ENCODE assay signal across 10 cellular contexts in genomic region chr16:25013049-25013448, GRCh38. TPM values are rescaled to one million over a fixed set of nuclear protein-coding genes. Genes with fewer than 3 reads are reported as not detected.
A peak's percentile ranks its signal among the peaks of the same experiment; 100 is the strongest.
DNase-seq lines count a peak whose midpoint lies in the region; ATAC-seq and TF ChIP-seq lines count a peak whose summit lies in the region.
"Had no signal": no experiment of that assay in that cellular context is flagged by ENCODE, and none has a peak within 500 bp of the region (broad histone marks: within the 10 kb centered on the region; RNA-seq: fewer than 3 reads in every experiment).

No MANE protein-coding gene starts in this region.

- H3K27me3 Mint-ChIP-seq in activated T-helper 17 cell treated with anti-CD3 and anti-CD28 coated beads, Interleukin-2, amount 50 U/mL, for 72 hours, result no peaks in the 10 kb centered on the region
- peaks cover 2% of the 10 kb centered on the region for H3K27me3 Mint-ChIP-seq in mesothelial cell of epicardium (ENCODE audit: low read depth)

- H3K36me3 ChIP-seq in heart left ventricle, result peaks cover 0 to 31% (median 0%) of the 10 kb centered on the region in 9 donors
- H3K36me3 ChIP-seq in transverse colon, result no peaks in the 10 kb centered on the region
- H3K36me3 ChIP-seq: neutrophil had no signal

- H3K4me3 Mint-ChIP-seq in activated T-helper 17 cell treated with anti-CD3 and anti-CD28 coated beads, Interleukin-2, amount 50 U/mL, for 72 hours, result peak overlapping the region; percentile 99
- H3K4me3 Mint-ChIP-seq in mesothelial cell of epicardium, result peak overlapping the region; percentile 34

- TF ChIP-seq CTCF in heart left ventricle (IDR thresholded peaks at IDR 0.05) (no peak), mesothelial cell of epicardium (IDR thresholded peaks at IDR 0.05; ENCODE audit: unreplicated experiment) (no peak), transverse colon (IDR thresholded peaks at IDR 0.05) (no peak)

- H3K4me1 Mint-ChIP-seq in activated T-helper 17 cell treated with anti-CD3 and anti-CD28 coated beads, Interleukin-2, amount 50 U/mL, for 72 hours, result peaks cover 68% of the 10 kb centered on the region
- peaks cover 19% of the 10 kb centered on the region for H3K4me1 Mint-ChIP-seq in mesothelial cell of epicardium

- H3K36me3 Mint-ChIP-seq in activated T-helper 17 cell treated with anti-CD3 and anti-CD28 coated beads, Interleukin-2, amount 50 U/mL, for 72 hours (ENCODE audit: low read depth), result peaks cover 60% of the 10 kb centered on the region
- no peaks in the 10 kb centered on the region for H3K36me3 Mint-ChIP-seq in mesothelial cell of epicardium

- TF ChIP-seq EP300 in transverse colon (IDR thresholded peaks at IDR 0.05; ENCODE audit: low read depth), result no peak

- no peaks in the 10 kb centered on the region for H3K9me3 Mint-ChIP-seq in activated T-helper 17 cell treated with anti-CD3 and anti-CD28 coated beads, Interleukin-2, amount 50 U/mL, for 72 hours
- H3K9me3 Mint-ChIP-seq in mesothelial cell of epicardium, result no peaks in the 10 kb centered on the region

- H3K4me3 ChIP-seq in heart left ventricle (peak overlapping the region in 9 of 12 donors; percentile 71 to 97 (median 85)), transverse colon (peak overlapping the region in 2 of 4 donors; percentile 6 to 73)

- TF ChIP-seq POLR2A in heart left ventricle (IDR thresholded peaks at IDR 0.05), result no peak
- TF ChIP-seq POLR2A in transverse colon (IDR thresholded peaks at IDR 0.05), result no peak

- H3K9me3 ChIP-seq in heart left ventricle (no peaks in the 10 kb centered on the region), transverse colon (no peaks in the 10 kb centered on the region)
- H3K9me3 ChIP-seq: neutrophil had no signal

- no peak for DNase-seq in heart left ventricle
- DNase-seq in left cardiac atrium, result no peak
- no peak for DNase-seq in mesothelial cell of epicardium (ENCODE audit: low spot score in 2 of 2, unreplicated experiment in 2 of 2)
- DNase-seq in transverse colon, result no peak
- no peak for DNase-seq in dermis blood vessel endothelial cell
- DNase-seq: activated CD4-positive, alpha-beta T cell treated with anti-CD3 and anti-CD28 coated beads, Interleukin-2, amount 50 U/mL, for 48 hours had no signal

- peaks cover 18 to 77% (median 53%) of the 10 kb centered on the region in 12 donors for H3K4me1 ChIP-seq in heart left ventricle
- peaks cover 33 to 65% (median 48%) of the 10 kb centered on the region in 4 donors for H3K4me1 ChIP-seq in transverse colon

- H3K27me3 ChIP-seq in heart left ventricle, result no peaks in the 10 kb centered on the region
- H3K27me3 ChIP-seq in transverse colon, result no peaks in the 10 kb centered on the region
- H3K27me3 ChIP-seq: neutrophil had no signal

- in situ Hi-C loops in transverse colon (cut with MboI; ENCODE audit: low pct_ligation_motif_present in 1 of 4, low pct_unique_long_range_greater_than_20kb in 1 of 4, low sequenced_read_pairs in 3 of 4), result no loop called here

- H3K27ac Mint-ChIP-seq in activated T-helper 17 cell treated with anti-CD3 and anti-CD28 coated beads, Interleukin-2, amount 50 U/mL, for 72 hours, result peak overlapping the region; percentile 42
- H3K27ac Mint-ChIP-seq in mesothelial cell of epicardium, result no peak overlapping the region

- ATAC-seq in heart left ventricle (no peak), left cardiac atrium (no peak), GM19351 (IDR thresholded peaks at IDR 0.05; ENCODE audit: unreplicated experiment) (no peak), HG02642 (IDR thresholded peaks at IDR 0.05; ENCODE audit: poor library complexity, unreplicated experiment) (no peak)
- ATAC-seq in activated T-helper 17 cell treated with anti-CD3 and anti-CD28 coated beads, Interleukin-2, amount 50 U/mL, for 72 hours (replicated peaks), result no peak

- peak overlapping the region in 11 of 12 donors; percentile 16 to 97 (median 94) for H3K27ac ChIP-seq in heart left ventricle
- H3K27ac ChIP-seq in transverse colon, result peak overlapping the region; percentile 95 to 97 (median 96)
- H3K27ac ChIP-seq: neutrophil had no signal

- intact Hi-C loops in heart left ventricle (cut with DNase I), result loop anchor here in 8 of 10 donors (2.0 to 10.0 kb wide), 6 partner anchors 26 to 58 kb away; no protein-coding TSS in a partner anchor
- intact Hi-C loops in left cardiac atrium (cut with DNase I), result loop anchor here in 1 of 2 donors (5.0 kb wide), 1 partner anchor 36 kb away; no protein-coding TSS in a partner anchor
- intact Hi-C loops in transverse colon (cut with DNase I; ENCODE audit: low total_unique reads), result no loop called here

- 90 to 93% (median 91%) methylated on average over 4 of the region's 4 CpGs for WGBS in heart left ventricle, 4 donors
- 75% methylated on average over 3 to 4 of the region's 4 CpGs for WGBS in transverse colon (ENCODE audit: low coverage in 1 of 2), 2 donors

RNA-seq across cellular contexts. Expression of gene ARHGAP17, which starts 2.1 kb away (rescaled TPM):
- total RNA-seq in heart left ventricle (100 to 1,000 TPM in 1 of 9 donors, 10 to 100 TPM in 8; 26.3 to 105 (median 70.4) TPM), left cardiac atrium (10 to 100 TPM; 49.7 to 50.9 TPM), mesothelial cell of epicardium (77.4 to 81.3 TPM (median 77.7 TPM) in 3 replicates), transverse colon (100 to 1,000 TPM in 3 of 4 donors, 10 to 100 TPM in 1; 60.9 to 141 (median 102) TPM), dermis blood vessel endothelial cell (59.9 and 81.3 TPM in 2 replicates)
- polyA plus RNA-seq in heart left ventricle, result 10 to 100 TPM; 35.1 to 38.2 TPM
- total RNA-seq in activated T-helper 17 cell treated with anti-CD3 and anti-CD28 coated beads, Interleukin-2, amount 50 U/mL, for 72 hours, result 10 to 100 TPM; 47.7 to 73.8 TPM
